In the genomic region with DNA sequence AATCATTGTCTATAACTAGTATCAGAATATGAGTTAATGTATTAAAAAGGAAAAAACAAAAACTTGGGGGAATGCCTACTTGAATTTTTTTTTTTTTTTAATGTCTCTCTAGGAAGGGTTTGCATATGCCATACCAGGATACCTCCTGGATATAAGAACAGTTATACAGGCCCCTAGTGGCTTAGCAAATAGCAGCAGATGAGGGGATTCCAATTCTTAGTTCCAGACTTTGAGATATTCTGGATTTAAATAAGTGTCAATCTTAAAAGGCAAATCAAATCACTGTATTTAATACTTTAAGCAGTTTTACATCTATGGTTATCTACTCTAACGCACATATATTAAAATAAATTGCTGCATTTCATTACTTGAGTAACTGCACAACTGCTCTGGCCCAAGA, we compare ENCODE assay signal across 9 cellular contexts.
DNase-seq lines count a peak whose midpoint lies in the region; ATAC-seq and TF ChIP-seq lines count a peak whose summit lies in the region.
"Had no signal": no experiment of that assay in that cellular context is flagged by ENCODE, and none has a peak within 500 bp of the region (broad histone marks: within the 10 kb centered on the region; RNA-seq: fewer than 3 reads in every experiment).

No MANE protein-coding gene starts in this region.

- peak; percentile 52 for DNase-seq in NCI-H2107 treated with DMSO at 0.1 percent for 48 hours (lab: John Stamatoyannopoulos, UW; ENCODE audit: unreplicated experiment)
- no peak for DNase-seq in NCI-H2107 (lab: John Stamatoyannopoulos, UW)
- peak; percentile 27 for DNase-seq in RKO (ENCODE audit: low spot score)
- DNase-seq in fibroblast of the conjunctiva (ENCODE audit: low read depth) = peak; percentile 45
- DNase-seq in retinal pigment epithelial cell (ENCODE audit: low read depth) = no peak
- DNase-seq in effector CD8-positive, alpha-beta T cell (lab: John Stamatoyannopoulos, UW) = no peak
- DNase-seq in AG08395 (ENCODE audit: low spot score) = no peak
- DNase-seq: Right ventricle myocardium superior had no signal

- peak; percentile 88 for TF ChIP-seq CTCF in retinal pigment epithelial cell (conservative IDR thresholded peaks at IDR 0.05; ENCODE audit: low read depth, low read length)

- no peak for ATAC-seq in GM21619 (IDR thresholded peaks at IDR 0.05; ENCODE audit: unreplicated experiment)

- no peak overlapping the region for H3K4me3 ChIP-seq in retinal pigment epithelial cell (ENCODE audit: low read length)

Comparison
In these comparisons a context has a peak if more than half of its experiments do, and no peak if none do; other contexts are left out.
1. DNase-seq: peak in NCI-H2107 treated with DMSO at 0.1 percent for 48 hours (single experiment), RKO (single experiment) and fibroblast of the conjunctiva (single experiment); none in NCI-H2107 (single experiment), retinal pigment epithelial cell (single experiment), effector CD8-positive, alpha-beta T cell (single experiment) and AG08395 (single experiment).